ENCODE assay signal across 1 cellular context in the genomic region with DNA sequence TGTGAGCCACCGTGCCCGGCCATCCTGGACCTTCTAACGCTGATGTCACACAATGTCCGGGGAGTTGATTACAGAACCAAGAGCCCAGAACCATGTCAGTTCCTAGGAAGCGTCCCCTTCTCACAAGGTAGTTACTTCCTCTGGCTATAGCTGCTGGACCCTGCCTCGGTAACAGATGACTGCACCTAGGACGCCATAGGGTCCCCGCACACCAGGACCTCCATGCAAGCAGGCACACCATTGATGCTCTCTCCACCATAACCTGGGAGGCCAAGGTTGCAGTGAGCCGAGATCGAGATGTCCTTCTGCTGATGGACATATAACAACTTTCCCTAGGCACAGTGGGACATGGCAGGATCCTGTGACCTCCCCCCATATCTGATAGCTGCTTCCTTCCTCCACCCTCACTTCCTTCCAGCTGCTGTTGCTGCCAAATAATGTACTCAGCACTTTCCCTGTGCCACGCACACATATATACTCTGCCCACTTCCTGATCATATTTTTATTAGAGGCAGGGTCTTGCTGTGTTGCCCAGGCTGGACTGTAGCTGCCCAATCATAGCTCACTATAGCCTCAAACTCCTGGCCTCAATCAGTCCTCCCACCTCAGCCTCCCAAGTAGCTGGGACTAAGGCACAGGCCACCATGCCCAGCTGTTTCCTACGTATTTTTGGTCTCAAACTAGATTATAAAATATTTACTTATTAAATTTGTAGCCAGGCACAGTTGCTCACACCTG.
TF ChIP-seq lines count a peak whose summit lies in the region.

No MANE protein-coding gene starts in this region.

TF ChIP-seq in WTC11, 78 proteins besides CTCF, POLR2A, EP300 and RAD21 (continued from another document):
- no peak for TF ChIP-seq E2F5 (CRISPR knock-in tag; IDR thresholded peaks at IDR 0.05)
TF ChIP-seq in WTC11: peak in this region for 1.
